In genomic region chr20:22303523-22303922, GRCh38 we compare ENCODE assay signal across 11 cellular contexts.
A peak's percentile ranks its signal among the peaks of the same experiment; 100 is the strongest.
DNase-seq lines count a peak whose midpoint lies in the region; ATAC-seq, FAIRE-seq and TF ChIP-seq lines count a peak whose summit lies in the region.
"Had no signal": no experiment of that assay in that cellular context is flagged by ENCODE, and none has a peak within 500 bp of the region (broad histone marks: within the 10 kb centered on the region; RNA-seq: fewer than 3 reads in every experiment).

No MANE protein-coding gene starts in this region.

- ATAC-seq in HepG2: peak; percentile 87
- ATAC-seq in stimulated activated naive CD8-positive, alpha-beta T cell treated with anti-CD3 and anti-CD28 coated beads, Interleukin-15, amount 100 ng/mL, for 72 hours: no peak
- no peak for ATAC-seq in activated naive CD8-positive, alpha-beta T cell treated with anti-CD3 and anti-CD28 coated beads, Interleukin-2, amount 50 U/mL, for 24 hours

- H2AK5ac ChIP-seq in H9 (ENCODE audit: insufficient read length, low read length): no peak overlapping the region

- H3K36me3 ChIP-seq in HepG2 (replicated peaks in 1 of 2; ENCODE audit: control insufficient read depth in 1 of 2, insufficient read depth in 2 of 2, low read length in 2 of 2): no peaks in the 10 kb centered on the region
- H3K36me3 ChIP-seq: thoracic aorta had no signal

- H4K20me1 ChIP-seq in H9 (ENCODE audit: control insufficient read depth, insufficient read depth, insufficient read length) (no peaks in the 10 kb centered on the region), HepG2 (ENCODE audit: insufficient read depth, low read length) (no peaks in the 10 kb centered on the region)

- CTCF ChIA-PET in HepG2 (lab: Yijun Ruan, JAX; ENCODE audit: low intra/inter-chr PET ratio, low total read pairs): interaction anchor here (1.0 kb wide), 1 partner anchor 380 kb away, joined by 3 read pairs; no protein-coding TSS in a partner anchor

- peak; percentile 62 for TF ChIP-seq CTCF in H9 (conservative IDR thresholded peaks at IDR 0.05)
- TF ChIP-seq CTCF in HepG2 (CRISPR knock-in tag; IDR thresholded peaks at IDR 0.05): peak; percentile 42; the same call in 1 of the 2 replicates

- WGBS in H9 (ENCODE audit: extremely low coverage, insufficient read length, low lambda C conversion rate): no CpG with 5 or more reads among the region's 3 CpGs
- WGBS in HepG2 (ENCODE audit: low lambda C conversion rate): 3% methylated on average over 3 of the region's 3 CpGs

- no peak for TF ChIP-seq RAD21 in HepG2 (CRISPR knock-in tag; IDR thresholded peaks at IDR 0.05)

- TF ChIP-seq EP300 in HepG2 (IDR thresholded peaks at IDR 0.05; ENCODE audit: low read depth in 2 of 2, low read length in 2 of 2) (no peak), HepG2 (CRISPR knock-in tag; IDR thresholded peaks at IDR 0.05; ENCODE audit: borderline replicate concordance) (no peak)

- no peak overlapping the region for H3K4me3 Mint-ChIP-seq in H9
- H3K4me3 Mint-ChIP-seq in stimulated activated naive CD8-positive, alpha-beta T cell treated with anti-CD3 and anti-CD28 coated beads, Interleukin-15, amount 100 ng/mL, for 72 hours: no peak overlapping the region
- no peak overlapping the region for H3K4me3 Mint-ChIP-seq in activated naive CD8-positive, alpha-beta T cell treated with anti-CD3 and anti-CD28 coated beads, Interleukin-2, amount 50 U/mL, for 24 hours

- H3K9me3 ChIP-seq in H9 (ENCODE audit: control insufficient read depth, low read depth, low read length): no peaks in the 10 kb centered on the region
- no peaks in the 10 kb centered on the region for H3K9me3 ChIP-seq in HepG2 (ENCODE audit: low read length)
- H3K9me3 ChIP-seq: thoracic aorta had no signal

- no TSS peak for BruUV-seq in HepG2 (replicated peaks; lab: Mats Ljungman, UMichigan)

- peaks cover 0 to 6% (median 0%) of the 10 kb centered on the region in 3 experiments; a peak in 1 of 7 replicates for H3K36me3 Mint-ChIP-seq in H9 (ENCODE audit: insufficient read depth in 1 of 3, low read depth in 3 of 3)
- no peaks in the 10 kb centered on the region for H3K36me3 Mint-ChIP-seq in activated naive CD8-positive, alpha-beta T cell treated with anti-CD3 and anti-CD28 coated beads, Interleukin-2, amount 50 U/mL, for 24 hours (ENCODE audit: low read depth)

- no peak overlapping the region for H2BK15ac ChIP-seq in H9 (ENCODE audit: low read depth, low read length)

- no peaks in the 10 kb centered on the region for H3K4me1 Mint-ChIP-seq in H9
- no peaks in the 10 kb centered on the region for H3K4me1 Mint-ChIP-seq in stimulated activated naive CD8-positive, alpha-beta T cell treated with anti-CD3 and anti-CD28 coated beads, Interleukin-15, amount 100 ng/mL, for 72 hours
- no peaks in the 10 kb centered on the region for H3K4me1 Mint-ChIP-seq in activated naive CD8-positive, alpha-beta T cell treated with anti-CD3 and anti-CD28 coated beads, Interleukin-2, amount 50 U/mL, for 24 hours

- H3K4me1 ChIP-seq in H9 (ENCODE audit: insufficient read depth, low read length): no peaks in the 10 kb centered on the region
- H3K4me1 ChIP-seq in HepG2 (ENCODE audit: insufficient read depth, low read length): no peaks in the 10 kb centered on the region

- no peaks in the 10 kb centered on the region for H3K9me3 Mint-ChIP-seq in H9
- H3K9me3 Mint-ChIP-seq in stimulated activated naive CD8-positive, alpha-beta T cell treated with anti-CD3 and anti-CD28 coated beads, Interleukin-15, amount 100 ng/mL, for 72 hours: peaks cover 0 to 5% of the 10 kb centered on the region in 2 donors
- no peaks in the 10 kb centered on the region for H3K9me3 Mint-ChIP-seq in activated naive CD8-positive, alpha-beta T cell treated with anti-CD3 and anti-CD28 coated beads, Interleukin-2, amount 50 U/mL, for 24 hours

- TF ChIP-seq POLR2A in HepG2 (IDR thresholded peaks at IDR 0.05; ENCODE audit: insufficient read depth in 1 of 2, low read depth in 2 of 2, low read length in 2 of 2): no peak

- DNase-seq in Daoy (ENCODE audit: low read depth) (peak; percentile 17), H9 (no peak), SW 1271 (lab: John Stamatoyannopoulos, UW) (peak; percentile 3 to 19), HepG2 (ENCODE audit: low spot score) (peak; percentile 43), mucosa of gallbladder (ENCODE audit: low spot score) (no peak)
- DNase-seq in stimulated activated naive CD8-positive, alpha-beta T cell treated with anti-CD3 and anti-CD28 coated beads, Interleukin-15, amount 100 ng/mL, for 72 hours: no peak
- no peak for DNase-seq in activated naive CD8-positive, alpha-beta T cell treated with anti-CD3 and anti-CD28 coated beads, Interleukin-2, amount 50 U/mL, for 24 hours
- DNase-seq: activated CD4-positive, alpha-beta T cell treated with anti-CD3 and anti-CD28 coated beads for 48 hours; effector CD4-positive, alpha-beta T cell had no signal

- intact Hi-C loops in HepG2 (cut with micrococcal nuclease; ENCODE audit: unreplicated experiment): no loop called here

- no peak overlapping the region for H2BK5ac ChIP-seq in H9 (ENCODE audit: insufficient read length, low read length)

- no peak overlapping the region for H4K8ac ChIP-seq in H9 (replicated peaks; ENCODE audit: insufficient read length, low read depth, low read length)

- peak; percentile 62 for FAIRE-seq in HepG2 (lab: Jason Lieb, UNC)
- FAIRE-seq: astrocyte had no signal

- H3K14ac ChIP-seq in H9 (ENCODE audit: insufficient read depth, low read length): no peak overlapping the region

- H2BK12ac ChIP-seq in H9 (ENCODE audit: insufficient read length, low read depth, low read length): no peak overlapping the region

- H2BK120ac ChIP-seq in H9 (ENCODE audit: low read depth, low read length, poor library complexity, severe bottlenecking): no peak overlapping the region

- H3K18ac ChIP-seq in H9 (ENCODE audit: insufficient read length, low read depth, low read length): no peak overlapping the region

- no peak overlapping the region for H4K5ac ChIP-seq in H9 (ENCODE audit: insufficient read length, low read depth, low read length)

- H2AFZ ChIP-seq in H9 (ENCODE audit: low read length) (no peak overlapping the region), HepG2 (ENCODE audit: low read length) (no peak overlapping the region)

- no peak overlapping the region for H2BK20ac ChIP-seq in H9 (ENCODE audit: low read depth, low read length, poor library complexity, severe bottlenecking)

- H3K27ac ChIP-seq in H9 (ENCODE audit: insufficient read length, low read depth, low read length) (no peak overlapping the region), HepG2 (ENCODE audit: extremely low read length, insufficient read depth, low read length) (no peak overlapping the region)
- H3K27ac ChIP-seq: thoracic aorta had no signal

- H3K23ac ChIP-seq in H9 (ENCODE audit: insufficient read length, low read depth, low read length): no peak overlapping the region

- no peaks in the 10 kb centered on the region; the same call in 1 of the 2 replicates for H3K27me3 ChIP-seq in H9 (ENCODE audit: insufficient read depth, low read length)
- 0 out of 5 replicates have a peak, but pooled peaks cover 0 to 6% of the 10 kb centered on the region in 2 experiments for H3K27me3 ChIP-seq in HepG2 (ENCODE audit: control insufficient read depth in 1 of 2, insufficient read depth in 2 of 2, low read length in 2 of 2)

- no peak overlapping the region for H3K9ac ChIP-seq in H9 (ENCODE audit: extremely low read depth, insufficient read length, low read length)
- no peak overlapping the region for H3K9ac ChIP-seq in HepG2 (ENCODE audit: insufficient read depth, low read depth, low read length)

- H3K4me2 ChIP-seq in H9 (ENCODE audit: insufficient read depth, insufficient read length, low read length): no peak overlapping the region
- no peak overlapping the region for H3K4me2 ChIP-seq in HepG2 (ENCODE audit: low read depth, low read length)

- H3K79me2 ChIP-seq in H9 (ENCODE audit: insufficient read depth, low read length): no peaks in the 10 kb centered on the region
- H3K79me2 ChIP-seq in HepG2 (ENCODE audit: insufficient read depth, low read length): no peaks in the 10 kb centered on the region

- no peak overlapping the region for H3K4me3 ChIP-seq in HepG2 (replicated peaks in 1 of 3; ENCODE audit: insufficient read depth in 1 of 3, low read depth in 2 of 3, low read length in 3 of 3)
- H3K4me3 ChIP-seq: thoracic aorta had no signal

- in situ Hi-C loops in HepG2 (cut with HindIII; ENCODE audit: extremely low pct_ligation_motif_present, low pct_unique_long_range_greater_than_20kb): loop anchor here (10.0 kb wide), 1 partner anchor 499 kb away; no protein-coding TSS in a partner anchor

- POLR2A ChIA-PET in HepG2 (lab: Yijun Ruan, JAX): no interaction called here

- no peak overlapping the region for H3K56ac ChIP-seq in H9 (ENCODE audit: insufficient read length, low read depth, low read length)

- no peaks in the 10 kb centered on the region for H3K23me2 ChIP-seq in H9 (ENCODE audit: insufficient read length, low read depth, low read length, poor library complexity, severe bottlenecking)

- no peak overlapping the region for H3T11ph ChIP-seq in H9 (ENCODE audit: low read length)

- no peak overlapping the region for H3K27ac Mint-ChIP-seq in H9
- no peak overlapping the region for H3K27ac Mint-ChIP-seq in stimulated activated naive CD8-positive, alpha-beta T cell treated with anti-CD3 and anti-CD28 coated beads, Interleukin-15, amount 100 ng/mL, for 72 hours
- H3K27ac Mint-ChIP-seq in activated naive CD8-positive, alpha-beta T cell treated with anti-CD3 and anti-CD28 coated beads, Interleukin-2, amount 50 U/mL, for 24 hours: no peak overlapping the region

- peaks cover 41% of the 10 kb centered on the region for H3K27me3 Mint-ChIP-seq in H9 (ENCODE audit: low read depth)
- H3K27me3 Mint-ChIP-seq in stimulated activated naive CD8-positive, alpha-beta T cell treated with anti-CD3 and anti-CD28 coated beads, Interleukin-15, amount 100 ng/mL, for 72 hours: no peaks in the 10 kb centered on the region
- H3K27me3 Mint-ChIP-seq in activated naive CD8-positive, alpha-beta T cell treated with anti-CD3 and anti-CD28 coated beads, Interleukin-2, amount 50 U/mL, for 24 hours: no peaks in the 10 kb centered on the region

- no peaks in the 10 kb centered on the region for H3K79me1 ChIP-seq in H9 (ENCODE audit: insufficient read depth, low read depth, low read length, poor library complexity, severe bottlenecking)

- H3K4ac ChIP-seq in H9 (ENCODE audit: low read depth, low read length): no peak overlapping the region

- H4K91ac ChIP-seq in H9 (ENCODE audit: insufficient read length, low read depth, low read length): no peak overlapping the region

TF ChIP-seq in HepG2, 621 proteins besides CTCF, POLR2A, EP300 and RAD21 (continues in another document):
- TF ChIP-seq GATAD2A (CRISPR knock-in tag; IDR thresholded peaks at IDR 0.05) (no peak), XRCC5 (optimal IDR thresholded peaks at IDR 0.05; ENCODE audit: low read length) (peak; percentile 56), MYC (CRISPR knock-in tag; IDR thresholded peaks at IDR 0.05; ENCODE audit: borderline replicate concordance) (peak; percentile 60), RFX5 (IDR thresholded peaks at IDR 0.05; ENCODE audit: low read depth, low read length) (no peak)

Comparison
In these comparisons a context has a peak if more than half of its experiments do, and no peak if none do; other contexts are left out.
1. DNase-seq: peak in Daoy (single experiment), SW 1271 (2 of 2) and HepG2 (single experiment); none in H9 (single experiment), mucosa of gallbladder (single experiment), stimulated activated naive CD8-positive, alpha-beta T cell treated with anti-CD3 and anti-CD28 coated beads, Interleukin-15, amount 100 ng/mL, for 72 hours (0 of 2) and activated naive CD8-positive, alpha-beta T cell treated with anti-CD3 and anti-CD28 coated beads, Interleukin-2, amount 50 U/mL, for 24 hours (single experiment).